In genomic region chr1:109099871-109100757, GRCh38 we compare ENCODE assay signal across 1 cellular context.
TF ChIP-seq lines count a peak whose summit lies in the region.

No MANE protein-coding gene starts in this region.

TF ChIP-seq in GM12878, 131 proteins besides CTCF, POLR2A, EP300 and RAD21 (continued from another document and continues in another):
- TF ChIP-seq RELB (IDR thresholded peaks at IDR 0.05; ENCODE audit: low read depth) (peak; percentile 55), RCOR1 (conservative IDR thresholded peaks at IDR 0.05; ENCODE audit: low read depth, low read length) (0 out of 2 replicates have a peak, but pooled peaks have one; percentile 52), HDAC6 (IDR thresholded peaks at IDR 0.05; ENCODE audit: unreplicated experiment) (peak; percentile 85), EZH2 (IDR thresholded peaks at IDR 0.05; ENCODE audit: borderline replicate concordance, control insufficient read depth, low read depth, low read length) (no peak), BCLAF1 (IDR thresholded peaks at IDR 0.05) (no peak), CREM (IDR thresholded peaks at IDR 0.05; ENCODE audit: low read depth) (peak; percentile 61), CHD4 (IDR thresholded peaks at IDR 0.05) (no peak), ATF2 (IDR thresholded peaks at IDR 0.05; ENCODE audit: low read length) (no peak), USF2 (IDR thresholded peaks at IDR 0.05; ENCODE audit: borderline replicate concordance, low read depth, low read length) (no peak), MYC (IDR thresholded peaks at IDR 0.05; ENCODE audit: insufficient read depth, insufficient read length, insufficient replicate concordance, low read length, severe bottlenecking) (peak; percentile 60), SIX5 (IDR thresholded peaks at IDR 0.05; ENCODE audit: low read depth, low read length, severe bottlenecking) (peak; percentile 38), HDGF (IDR thresholded peaks at IDR 0.05) (no peak), IKZF1 (conservative IDR thresholded peaks at IDR 0.05) (peak; percentile 83), CHD2 (IDR thresholded peaks at IDR 0.05; ENCODE audit: borderline replicate concordance, low read depth, low read length) (peak; percentile 75), NR2C2 (IDR thresholded peaks at IDR 0.05; ENCODE audit: borderline replicate concordance, control insufficient read depth, insufficient read length, low read depth) (no peak), USF1 (IDR thresholded peaks at IDR 0.05; ENCODE audit: borderline replicate concordance, extremely low read length, insufficient read depth, low read depth, low read length) (peak; percentile 19), PAX5 (IDR thresholded peaks at IDR 0.05; ENCODE audit: borderline replicate concordance, low read depth, low read length) (peak; percentile 76; the same call in 1 of the 2 replicates), BCL11A (IDR thresholded peaks at IDR 0.05; ENCODE audit: low read depth, low read length) (no peak), ZBTB4 (CRISPR knock-in tag; IDR thresholded peaks at IDR 0.05) (no peak), NFXL1 (IDR thresholded peaks at IDR 0.05; ENCODE audit: borderline replicate concordance) (no peak), CEBPB (IDR thresholded peaks at IDR 0.05; ENCODE audit: borderline replicate concordance in 1 of 2, low read depth in 2 of 2, low read length in 2 of 2) (no peak), CUX1 (IDR thresholded peaks at IDR 0.05; ENCODE audit: insufficient replicate concordance, low read depth, low read length) (no peak), ZNF622 (IDR thresholded peaks at IDR 0.05) (no peak), IRF5 (IDR thresholded peaks at IDR 0.05; ENCODE audit: borderline replicate concordance) (no peak), SMAD1 (IDR thresholded peaks at IDR 0.05; ENCODE audit: low read depth, partially characterized antibody) (peak; percentile 92), SPI1 (IDR thresholded peaks at IDR 0.05; ENCODE audit: borderline replicate concordance, insufficient read depth, low read depth, low read length) (peak; percentile 68; the same call in 1 of the 2 replicates), PAX8 (IDR thresholded peaks at IDR 0.05) (no peak), STAT3 (IDR thresholded peaks at IDR 0.05; ENCODE audit: low read depth, low read length) (no peak), JUNB (IDR thresholded peaks at IDR 0.05) (no peak), IRF3 (IDR thresholded peaks at IDR 0.05) (no peak), MYB (IDR thresholded peaks at IDR 0.05; ENCODE audit: borderline replicate concordance, low read depth, low read length) (no peak), ZNF274 (IDR thresholded peaks at IDR 0.05; ENCODE audit: insufficient read depth, insufficient read length) (no peak), RAD51 (IDR thresholded peaks at IDR 0.05) (no peak), ZSCAN29 (IDR thresholded peaks at IDR 0.05) (no peak), MAX (IDR thresholded peaks at IDR 0.05; ENCODE audit: low read depth, low read length) (peak; percentile 81), NKRF (conservative IDR thresholded peaks at IDR 0.05) (peak; percentile 85), SREBF2 (IDR thresholded peaks at IDR 0.05; ENCODE audit: low read length) (no peak), HCFC1 (IDR thresholded peaks at IDR 0.05; ENCODE audit: low read length) (peak; percentile 75)
